In genomic region chr21:42599486-42599885, GRCh38 we compare ENCODE assay signal across 24 cellular contexts.
"Had no signal": no experiment of that assay in that cellular context is flagged by ENCODE, and none has a peak within 500 bp of the region (broad histone marks: within the 10 kb centered on the region; RNA-seq: fewer than 3 reads in every experiment).

No MANE protein-coding gene starts in this region.

- DNase-seq: cerebellar nuclear complex; cortex of kidney; effector memory CD8-positive, alpha-beta T cell; hypothalamus; immature natural killer cell; left lung; mesenchymal stem cell; midbrain; naive thymus-derived CD4-positive, alpha-beta T cell; right cardiac atrium; sigmoid colon; stimulated activated CD4-positive, alpha-beta T cell treated with anti-CD3 and anti-CD28 coated beads, Interleukin-2, amount 100 ng/mL, for 24 hours; stimulated activated CD4-positive, alpha-beta T cell treated with anti-CD3 and anti-CD28 coated beads, Interleukin-4, amount 100 ng/mL, for 24 hours; stimulated activated naive CD4-positive, alpha-beta T cell treated with Interleukin-2 at 50 U/mL for 16 hours; stomach; thyroid gland; trophoblast cell had no signal

- FAIRE-seq: endometrium, frontal cortex, keratinocyte had no signal

- H3K9me3 ChIP-seq: prostate gland, sigmoid colon, thyroid gland had no signal

- H3K27ac ChIP-seq: left lung, neutrophil, parathyroid adenoma, prostate gland, sigmoid colon, stomach, thyroid gland had no signal

- ATAC-seq: effector memory CD8-positive, alpha-beta T cell; left lung; naive thymus-derived CD4-positive, alpha-beta T cell; right cardiac atrium; stimulated activated effector memory CD8-positive, alpha-beta T cell treated with anti-CD3 and anti-CD28 coated beads, Interleukin-12 subunit alpha, Interleukin-12 subunit beta, amount 100 ng/mL, for 72 hours had no signal

- H3K27ac Mint-ChIP-seq: effector memory CD8-positive, alpha-beta T cell; immature natural killer cell had no signal

- H3K4me3 ChIP-seq: left lung, prostate gland, sigmoid colon, stomach, thyroid gland had no signal

- H3K27me3 ChIP-seq: left lung, neutrophil, sigmoid colon, thyroid gland had no signal

- H3K4me1 Mint-ChIP-seq: immature natural killer cell; naive thymus-derived CD4-positive, alpha-beta T cell; stimulated activated effector memory CD8-positive, alpha-beta T cell treated with anti-CD3 and anti-CD28 coated beads, Interleukin-12 subunit alpha, Interleukin-12 subunit beta, amount 100 ng/mL, for 72 hours had no signal

- H3K36me3 ChIP-seq: left lung, neutrophil, prostate gland, sigmoid colon, stomach, thyroid gland had no signal

- H3K9ac ChIP-seq: parathyroid adenoma had no signal

- H3K4me3 Mint-ChIP-seq: effector memory CD8-positive, alpha-beta T cell; immature natural killer cell; naive thymus-derived CD4-positive, alpha-beta T cell; stimulated activated effector memory CD8-positive, alpha-beta T cell treated with anti-CD3 and anti-CD28 coated beads, Interleukin-12 subunit alpha, Interleukin-12 subunit beta, amount 100 ng/mL, for 72 hours had no signal

- H3K36me3 Mint-ChIP-seq: immature natural killer cell had no signal

- H2AFZ ChIP-seq: parathyroid adenoma had no signal

- H3K79me2 ChIP-seq: parathyroid adenoma had no signal

- H3K4me1 ChIP-seq: left lung, parathyroid adenoma, prostate gland, sigmoid colon, stomach, thyroid gland had no signal
